8 cellular contexts compared by ENCODE assay signal in the genomic region with DNA sequence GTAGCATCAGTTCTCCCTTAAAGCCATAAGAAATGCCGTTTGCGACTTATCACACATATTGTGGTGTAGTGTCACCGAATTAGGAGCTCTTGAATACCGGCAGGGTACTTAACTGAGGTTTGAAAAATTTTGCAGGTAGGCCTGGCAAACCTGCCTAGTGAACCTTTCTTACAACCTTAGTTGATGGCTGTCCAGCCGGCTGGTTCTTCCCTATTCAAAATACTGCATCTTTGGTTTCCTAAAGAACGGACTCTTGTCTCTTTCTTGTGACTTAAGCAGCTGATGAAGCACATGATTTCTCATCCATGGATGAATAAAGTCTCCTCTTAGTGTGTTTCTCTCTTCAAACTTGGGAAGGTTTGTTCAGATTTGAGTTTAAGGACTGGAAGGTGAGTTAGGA. TPM values are rescaled to one million over a fixed set of nuclear protein-coding genes. Genes with fewer than 3 reads are reported as not detected.
DNase-seq lines count a peak whose midpoint lies in the region; ATAC-seq, FAIRE-seq and TF ChIP-seq lines count a peak whose summit lies in the region.

No MANE protein-coding gene starts in this region.

- peak overlapping the region; percentile 81 for H3K4me3 Mint-ChIP-seq in activated naive CD4-positive, alpha-beta T cell treated with anti-CD3 and anti-CD28 coated beads for 36 hours

- peak overlapping the region; percentile 82 for H3K4me2 ChIP-seq in GM12878 (ENCODE audit: control insufficient read depth, insufficient read depth)

- peak overlapping the region; percentile 66 for H3K27ac Mint-ChIP-seq in activated naive CD4-positive, alpha-beta T cell treated with anti-CD3 and anti-CD28 coated beads for 36 hours

- TF ChIP-seq POLR2A in GM12878 (IDR thresholded peaks at IDR 0.05; ENCODE audit: low read depth, low read length) (no peak), transverse colon (IDR thresholded peaks at IDR 0.05) (no peak)

- H3K9me3 ChIP-seq in GM12878 (replicated peaks; ENCODE audit: control insufficient read depth, insufficient read depth, low read length) = no peaks in the 10 kb centered on the region
- no peaks in the 10 kb centered on the region for H3K9me3 ChIP-seq in lung (ENCODE audit: control insufficient read depth in 2 of 2, insufficient read depth in 1 of 2, low read length in 1 of 2)
- no peaks in the 10 kb centered on the region for H3K9me3 ChIP-seq in transverse colon

- TF ChIP-seq EP300 in GM12878 (IDR thresholded peaks at IDR 0.05; ENCODE audit: borderline replicate concordance in 1 of 2, control insufficient read depth in 1 of 2, low read depth in 2 of 2, low read length in 2 of 2) (no peak), transverse colon (IDR thresholded peaks at IDR 0.05; ENCODE audit: low read depth) (no peak)

- H3K4me3 ChIP-seq in GM12878 (peak overlapping the region; percentile 79), lung (peak overlapping the region; percentile 99), transverse colon (peak overlapping the region; percentile 82 to 99 (median 88))

- H2AFZ ChIP-seq in GM12878 (ENCODE audit: control insufficient read depth, low read depth, low read length) = no peak overlapping the region

- H3K36me3 Mint-ChIP-seq in activated naive CD4-positive, alpha-beta T cell treated with anti-CD3 and anti-CD28 coated beads for 36 hours (ENCODE audit: low read depth) = peaks cover 11% of the 10 kb centered on the region

- TF ChIP-seq CTCF in GM12878 (IDR thresholded peaks at IDR 0.05 in 2 of 3, conservative IDR thresholded peaks at IDR 0.05 in 1 of 3; ENCODE audit: control insufficient read depth in 2 of 3, extremely low read depth in 1 of 3, insufficient read depth in 1 of 3, low read depth in 3 of 3, low read length in 3 of 3) (no peak), lung (IDR thresholded peaks at IDR 0.05; ENCODE audit: control extremely low read depth, extremely low read depth) (no peak), transverse colon (IDR thresholded peaks at IDR 0.05) (no peak)

- SMC1A ChIA-PET in GM12878 (lab: Charles Lee; ENCODE audit: uncharacterized antibody, unreplicated experiment) = interaction anchor here (0.6 to 4.0 kb wide), 9 partner anchors 9 to 138 kb away, joined by 3 to 26 read pairs (median 4); no protein-coding TSS in a partner anchor

- WGBS in GM12878 (ENCODE audit: insufficient coverage, insufficient replicate concordance, low lambda C conversion rate, missing lambda C conversion rate) = 17% methylated on average over 6 of the region's 6 CpGs
- 30 to 40% methylated on average over 6 of the region's 6 CpGs for WGBS in lung, 2 donors
- WGBS in transverse colon (ENCODE audit: low coverage in 1 of 2), 2 donors = 29 to 34% methylated on average over 6 of the region's 6 CpGs

- no peak for TF ChIP-seq RAD21 in GM12878 (IDR thresholded peaks at IDR 0.05; ENCODE audit: insufficient read depth, low read depth, low read length)

- FAIRE-seq in GM12878 (lab: Jason Lieb, UNC) = no peak

- ATAC-seq in GM12878 (no peak), lung (ENCODE audit: insufficient read depth, low FRiP score) (no peak)

- BruUV-seq in GM12878 (replicated peaks; lab: Mats Ljungman, UMichigan) = no TSS peak

- H3K36me3 ChIP-seq in GM12878 (ENCODE audit: control insufficient read depth in 2 of 2, insufficient read depth in 2 of 2, low read length in 1 of 2) = no peaks in the 10 kb centered on the region
- no peaks in the 10 kb centered on the region for H3K36me3 ChIP-seq in lung (ENCODE audit: control insufficient read depth in 2 of 2, insufficient read depth in 2 of 2, low read length in 2 of 2)
- no peaks in the 10 kb centered on the region for H3K36me3 ChIP-seq in transverse colon

- H3K27me3 ChIP-seq in GM12878 (replicated peaks in 1 of 2; ENCODE audit: control insufficient read depth in 2 of 2, insufficient read depth in 2 of 2, low read length in 1 of 2) = no peaks in the 10 kb centered on the region
- no peaks in the 10 kb centered on the region for H3K27me3 ChIP-seq in lung (ENCODE audit: control insufficient read depth, insufficient read depth)
- H3K27me3 ChIP-seq in transverse colon = no peaks in the 10 kb centered on the region

- peak overlapping the region; percentile 86; the same call in 1 of the 2 replicates for H3K27ac ChIP-seq in GM12878 (ENCODE audit: control insufficient read depth, insufficient read depth)
- peak overlapping the region in 1 of 2 donors; percentile 96 for H3K27ac ChIP-seq in lung (ENCODE audit: low read depth in 1 of 2, low read length in 1 of 2)
- peak overlapping the region; percentile 92 to 99 (median 94) for H3K27ac ChIP-seq in transverse colon

- CTCF ChIA-PET in activated naive CD4-positive, alpha-beta T cell treated with anti-CD3 and anti-CD28 coated beads for 36 hours (lab: Charles Lee) = interaction anchor here (0.8 to 1.5 kb wide), 7 partner anchors 12 to 67 kb away, joined by 3 to 11 read pairs (median 3); no protein-coding TSS in a partner anchor
- CTCF ChIA-PET in GM12878 (lab: Yijun Ruan, JAX) = interaction anchor here (0.6 to 1.6 kb wide), 5 partner anchors 9 to 150 kb away, joined by 3 to 9 read pairs (median 3); no protein-coding TSS in a partner anchor

- no peaks in the 10 kb centered on the region for H3K27me3 Mint-ChIP-seq in activated naive CD4-positive, alpha-beta T cell treated with anti-CD3 and anti-CD28 coated beads for 36 hours (ENCODE audit: low read depth)

- POLR2A ChIA-PET in GM12878 (lab: Charles Lee) = interaction anchor here (1.0 to 2.9 kb wide), 4 partner anchors 10 to 77 kb away, joined by 3 to 11 read pairs (median 4); no protein-coding TSS in a partner anchor

- RAD21 ChIA-PET in GM12878 (lab: Charles Lee; ENCODE audit: unreplicated experiment) = interaction anchor here (0.9 to 3.8 kb wide), 3 partner anchors 46 to 152 kb away, joined by 3 to 14 read pairs (median 3); a partner anchor contains a TSS

- peaks cover 8% of the 10 kb centered on the region for H4K20me1 ChIP-seq in GM12878 (ENCODE audit: control insufficient read depth, insufficient read depth)

- peaks cover 66% of the 10 kb centered on the region for H3K79me2 ChIP-seq in GM12878 (ENCODE audit: control insufficient read depth, insufficient read depth, low read length)

- in situ Hi-C loops in GM12878 (cut with MboI) (no loop called here), transverse colon (cut with MboI; ENCODE audit: low pct_ligation_motif_present in 1 of 4, low pct_unique_long_range_greater_than_20kb in 1 of 4, low sequenced_read_pairs in 3 of 4) (no loop called here)

- peaks cover 12% of the 10 kb centered on the region for H3K4me1 ChIP-seq in GM12878 (ENCODE audit: control insufficient read depth, insufficient read depth, low read length)
- H3K4me1 ChIP-seq in lung (ENCODE audit: control insufficient read depth in 2 of 2, insufficient read depth in 2 of 2, low read length in 2 of 2) = peaks cover 13 to 24% of the 10 kb centered on the region in 2 donors
- H3K4me1 ChIP-seq in transverse colon = peaks cover 20 to 54% (median 33%) of the 10 kb centered on the region in 4 donors

- no peaks in the 10 kb centered on the region for H3K9me3 Mint-ChIP-seq in activated naive CD4-positive, alpha-beta T cell treated with anti-CD3 and anti-CD28 coated beads for 36 hours

- peak overlapping the region; percentile 94 for H3K9ac ChIP-seq in GM12878 (ENCODE audit: control insufficient read depth, insufficient read depth, low read length)

- intact Hi-C loops in activated naive CD4-positive, alpha-beta T cell treated with anti-CD3 and anti-CD28 coated beads for 36 hours (cut with micrococcal nuclease) = loop anchor here (2.0 to 5.0 kb wide), 5 partner anchors 109 to 675 kb away; a partner anchor contains a TSS
- intact Hi-C loops in GM12878 (cut with micrococcal nuclease; ENCODE audit: unreplicated experiment) (loop anchor here (2.0 kb wide), 1 partner anchor 77 kb away; no protein-coding TSS in a partner anchor), transverse colon (cut with DNase I; ENCODE audit: low total_unique reads) (loop anchor here (10.0 kb wide), 1 partner anchor 57 kb away; no protein-coding TSS in a partner anchor)

- peaks cover 64% of the 10 kb centered on the region for H3K4me1 Mint-ChIP-seq in activated naive CD4-positive, alpha-beta T cell treated with anti-CD3 and anti-CD28 coated beads for 36 hours (ENCODE audit: low read depth)

- DNase-seq in activated naive CD4-positive, alpha-beta T cell treated with anti-CD3 and anti-CD28 coated beads for 36 hours = no peak
- DNase-seq in activated naive CD4-positive, alpha-beta T cell treated with Interleukin-2 at 50 U/mL for 16 hours = no peak
- DNase-seq in GM12878 (ENCODE audit: low read depth, low spot score) (no peak), lung (ENCODE audit: low spot score) (no peak), transverse colon (no peak), NCI-H2081 treated with DMSO at 0.1 percent for 48 hours (lab: John Stamatoyannopoulos, UW) (no peak), COLO829 (ENCODE audit: low spot score) (no peak), LoVo (ENCODE audit: low spot score) (no peak)

TF ChIP-seq in GM12878, 131 proteins besides CTCF, POLR2A, EP300 and RAD21 (continues in another document):
- TF ChIP-seq IKZF2 (IDR thresholded peaks at IDR 0.05) (no peak), MXI1 (IDR thresholded peaks at IDR 0.05; ENCODE audit: low read depth, low read length) (no peak), YBX1 (IDR thresholded peaks at IDR 0.05) (no peak), ETV6 (conservative IDR thresholded peaks at IDR 0.05 in 1 of 2, IDR thresholded peaks at IDR 0.05 in 1 of 2; ENCODE audit: borderline replicate concordance in 1 of 2, low read depth in 1 of 2) (no peak), POU2F2 (IDR thresholded peaks at IDR 0.05; ENCODE audit: borderline replicate concordance, low read depth, low read length) (no peak)

RNA-seq across cellular contexts. Expression of a gene that starts 1.5 kb away (rescaled TPM):
- 100 to 1,000 TPM; 222 to 228 TPM for total RNA-seq in activated naive CD4-positive, alpha-beta T cell treated with anti-CD3 and anti-CD28 coated beads for 36 hours
- total RNA-seq in GM12878 (2013; cell fraction: nucleolus; rRNA removed) = 50.5 and 54.9 TPM in 2 replicates
- total RNA-seq in GM12878 (2014; rRNA removed) (42.2 and 44.4 TPM in 2 replicates), GM12878 (2014; rRNA removed; fragmentation: Illumina TruSeq; extraction: Trizol) (73.7 and 75.3 TPM in 2 replicates), GM12878 (2021) (151 and 171 TPM in 2 replicates), lung (100 to 1,000 TPM; 127 to 271 TPM), transverse colon (100 to 1,000 TPM in 2 of 4 donors, 10 to 100 TPM in 2; 45.0 to 121 (median 101) TPM)
- 84.8 TPM for polyA plus RNA-seq in GM12878 (2011; ENCODE audit: low read depth)
- polyA plus RNA-seq in GM12878 (2011; rRNA removed) (212 and 237 TPM in 2 replicates), GM12878 (2014; fragmentation: Illumina TruSeq; extraction: Trizol) (200 and 201 TPM in 2 replicates), GM12878 (2014; fragmentation: Nextera tagmentation; extraction: Ambion mirVana) (10 to 100 TPM; 40.3 to 43.0 TPM), GM12878 (2014; rRNA removed) (136 and 148 TPM in 2 replicates), GM12878 (2016; fragmentation: Nextera tagmentation; extraction: Ambion mirVana) (100 to 1,000 TPM; 175 to 183 TPM), lung (100 to 1,000 TPM; 164 to 254 TPM)
- 163 and 202 TPM in 2 replicates for polyA plus RNA-seq in GM12878 (2011; cell fraction: cytosol; rRNA removed)
- polyA plus RNA-seq in GM12878 (2011; cell fraction: nucleus; rRNA removed) = 39.0 and 42.1 TPM in 2 replicates
- 118 and 135 TPM in 2 replicates for polyA plus RNA-seq in GM12878 (2012)
- polyA minus RNA-seq in GM12878 (2011; rRNA and poly(A)+ RNA removed) = 132 and 142 TPM in 2 replicates
- polyA minus RNA-seq in GM12878 (2011; cell fraction: cytosol; rRNA and poly(A)+ RNA removed) = 53.9 and 75.5 TPM in 2 replicates
- polyA minus RNA-seq in GM12878 (2011; cell fraction: nucleus; rRNA and poly(A)+ RNA removed) = 15.8 and 25.5 TPM in 2 replicates
